ENCODE assay signal across 2 cellular contexts in the genomic region with DNA sequence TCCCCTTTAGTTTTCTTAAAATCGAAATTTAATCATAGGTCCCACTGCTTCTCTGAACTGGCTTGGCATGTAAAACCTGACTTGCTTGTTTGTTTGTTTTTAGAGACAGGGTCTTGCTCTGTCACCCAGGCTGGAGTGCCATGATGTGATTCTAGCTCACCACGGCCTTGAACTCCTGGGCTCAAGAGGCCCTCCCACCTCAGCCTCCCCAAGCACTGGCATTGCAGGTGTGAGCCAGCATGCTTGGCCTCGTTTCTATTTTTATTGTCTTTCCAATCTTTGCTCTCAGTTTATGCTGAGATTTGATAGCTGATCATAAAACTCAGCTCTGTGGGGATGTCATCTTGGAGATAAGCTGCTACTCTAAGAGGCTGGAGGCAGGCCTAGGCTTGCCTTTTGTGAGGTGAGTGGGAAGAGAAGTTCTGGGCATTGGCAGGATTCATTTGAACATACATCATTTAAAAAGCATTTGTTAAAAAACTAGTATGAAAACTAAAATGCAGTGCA.
A peak's percentile ranks its signal among the peaks of the same experiment; 100 is the strongest.
TF ChIP-seq lines count a peak whose summit lies in the region.

No MANE protein-coding gene starts in this region.

TF ChIP-seq in HepG2, 621 proteins besides CTCF, POLR2A, EP300 and RAD21 (continues in another document):
- TF ChIP-seq KDM1A (CRISPR knock-in tag; IDR thresholded peaks at IDR 0.05) = peak; percentile 33; the same call in 1 of the 2 replicates
- TF ChIP-seq NR0B2 (CRISPR knock-in tag; IDR thresholded peaks at IDR 0.05) = no peak
- peak; percentile 31; the same call in 1 of the 2 replicates for TF ChIP-seq RXRA (CRISPR knock-in tag; IDR thresholded peaks at IDR 0.05)
- no peak for TF ChIP-seq ZNF329 (CRISPR knock-in tag; IDR thresholded peaks at IDR 0.05; ENCODE audit: low read depth)
- peak; percentile 77 for TF ChIP-seq GATAD2A (CRISPR knock-in tag; IDR thresholded peaks at IDR 0.05)
- TF ChIP-seq ZNF33B (CRISPR knock-in tag; IDR thresholded peaks at IDR 0.05) = no peak
- TF ChIP-seq BRF2 (CRISPR knock-in tag; IDR thresholded peaks at IDR 0.05) = no peak
- no peak for TF ChIP-seq ZNF546 (CRISPR knock-in tag; conservative IDR thresholded peaks at IDR 0.05)
- TF ChIP-seq ZNF75D (CRISPR knock-in tag; IDR thresholded peaks at IDR 0.05; ENCODE audit: borderline replicate concordance) = no peak
- no peak for TF ChIP-seq STAT5B (CRISPR knock-in tag; IDR thresholded peaks at IDR 0.05)
- 0 out of 2 replicates have a peak, but pooled peaks have one; percentile 23 for TF ChIP-seq THAP11 (CRISPR knock-in tag; IDR thresholded peaks at IDR 0.05)
- TF ChIP-seq ZNF589 (CRISPR knock-in tag; conservative IDR thresholded peaks at IDR 0.05) = no peak
- peak; percentile 85 for TF ChIP-seq ZNF644 (CRISPR knock-in tag; IDR thresholded peaks at IDR 0.05; ENCODE audit: low read depth)
- TF ChIP-seq, protein P1, sequence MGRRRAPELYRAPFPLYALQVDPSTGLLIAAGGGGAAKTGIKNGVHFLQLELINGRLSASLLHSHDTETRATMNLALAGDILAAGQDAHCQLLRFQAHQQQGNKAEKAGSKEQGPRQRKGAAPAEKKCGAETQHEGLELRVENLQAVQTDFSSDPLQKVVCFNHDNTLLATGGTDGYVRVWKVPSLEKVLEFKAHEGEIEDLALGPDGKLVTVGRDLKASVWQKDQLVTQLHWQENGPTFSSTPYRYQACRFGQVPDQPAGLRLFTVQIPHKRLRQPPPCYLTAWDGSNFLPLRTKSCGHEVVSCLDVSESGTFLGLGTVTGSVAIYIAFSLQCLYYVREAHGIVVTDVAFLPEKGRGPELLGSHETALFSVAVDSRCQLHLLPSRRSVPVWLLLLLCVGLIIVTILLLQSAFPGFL (CRISPR knock-in tag; IDR thresholded peaks at IDR 0.05) = no peak
- TF ChIP-seq ELF3 (CRISPR knock-in tag; IDR thresholded peaks at IDR 0.05) = 0 out of 2 replicates have a peak, but pooled peaks have one; percentile 20
- TF ChIP-seq, protein P2, sequence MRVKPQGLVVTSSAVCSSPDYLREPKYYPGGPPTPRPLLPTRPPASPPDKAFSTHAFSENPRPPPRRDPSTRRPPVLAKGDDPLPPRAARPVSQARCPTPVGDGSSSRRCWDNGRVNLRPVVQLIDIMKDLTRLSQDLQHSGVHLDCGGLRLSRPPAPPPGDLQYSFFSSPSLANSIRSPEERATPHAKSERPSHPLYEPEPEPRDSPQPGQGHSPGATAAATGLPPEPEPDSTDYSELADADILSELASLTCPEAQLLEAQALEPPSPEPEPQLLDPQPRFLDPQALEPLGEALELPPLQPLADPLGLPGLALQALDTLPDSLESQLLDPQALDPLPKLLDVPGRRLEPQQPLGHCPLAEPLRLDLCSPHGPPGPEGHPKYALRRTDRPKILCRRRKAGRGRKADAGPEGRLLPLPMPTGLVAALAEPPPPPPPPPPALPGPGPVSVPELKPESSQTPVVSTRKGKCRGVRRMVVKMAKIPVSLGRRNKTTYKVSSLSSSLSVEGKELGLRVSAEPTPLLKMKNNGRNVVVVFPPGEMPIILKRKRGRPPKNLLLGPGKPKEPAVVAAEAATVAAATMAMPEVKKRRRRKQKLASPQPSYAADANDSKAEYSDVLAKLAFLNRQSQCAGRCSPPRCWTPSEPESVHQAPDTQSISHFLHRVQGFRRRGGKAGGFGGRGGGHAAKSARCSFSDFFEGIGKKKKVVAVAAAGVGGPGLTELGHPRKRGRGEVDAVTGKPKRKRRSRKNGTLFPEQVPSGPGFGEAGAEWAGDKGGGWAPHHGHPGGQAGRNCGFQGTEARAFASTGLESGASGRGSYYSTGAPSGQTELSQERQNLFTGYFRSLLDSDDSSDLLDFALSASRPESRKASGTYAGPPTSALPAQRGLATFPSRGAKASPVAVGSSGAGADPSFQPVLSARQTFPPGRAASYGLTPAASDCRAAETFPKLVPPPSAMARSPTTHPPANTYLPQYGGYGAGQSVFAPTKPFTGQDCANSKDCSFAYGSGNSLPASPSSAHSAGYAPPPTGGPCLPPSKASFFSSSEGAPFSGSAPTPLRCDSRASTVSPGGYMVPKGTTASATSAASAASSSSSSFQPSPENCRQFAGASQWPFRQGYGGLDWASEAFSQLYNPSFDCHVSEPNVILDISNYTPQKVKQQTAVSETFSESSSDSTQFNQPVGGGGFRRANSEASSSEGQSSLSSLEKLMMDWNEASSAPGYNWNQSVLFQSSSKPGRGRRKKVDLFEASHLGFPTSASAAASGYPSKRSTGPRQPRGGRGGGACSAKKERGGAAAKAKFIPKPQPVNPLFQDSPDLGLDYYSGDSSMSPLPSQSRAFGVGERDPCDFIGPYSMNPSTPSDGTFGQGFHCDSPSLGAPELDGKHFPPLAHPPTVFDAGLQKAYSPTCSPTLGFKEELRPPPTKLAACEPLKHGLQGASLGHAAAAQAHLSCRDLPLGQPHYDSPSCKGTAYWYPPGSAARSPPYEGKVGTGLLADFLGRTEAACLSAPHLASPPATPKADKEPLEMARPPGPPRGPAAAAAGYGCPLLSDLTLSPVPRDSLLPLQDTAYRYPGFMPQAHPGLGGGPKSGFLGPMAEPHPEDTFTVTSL (CRISPR knock-in tag; IDR thresholded peaks at IDR 0.05; ENCODE audit: borderline replicate concordance) = peak; percentile 32; the same call in 1 of the 2 replicates
- TF ChIP-seq MATR3 (CRISPR knock-in tag; IDR thresholded peaks at IDR 0.05) = no peak
- no peak for TF ChIP-seq ZNF577 (CRISPR knock-in tag; IDR thresholded peaks at IDR 0.05; ENCODE audit: borderline replicate concordance, low read depth)
- no peak for TF ChIP-seq ZNF570 (CRISPR knock-in tag; IDR thresholded peaks at IDR 0.05; ENCODE audit: borderline replicate concordance)

TF ChIP-seq in WTC11, 78 proteins besides CTCF, POLR2A, EP300 and RAD21:
- TF ChIP-seq, protein P3, sequence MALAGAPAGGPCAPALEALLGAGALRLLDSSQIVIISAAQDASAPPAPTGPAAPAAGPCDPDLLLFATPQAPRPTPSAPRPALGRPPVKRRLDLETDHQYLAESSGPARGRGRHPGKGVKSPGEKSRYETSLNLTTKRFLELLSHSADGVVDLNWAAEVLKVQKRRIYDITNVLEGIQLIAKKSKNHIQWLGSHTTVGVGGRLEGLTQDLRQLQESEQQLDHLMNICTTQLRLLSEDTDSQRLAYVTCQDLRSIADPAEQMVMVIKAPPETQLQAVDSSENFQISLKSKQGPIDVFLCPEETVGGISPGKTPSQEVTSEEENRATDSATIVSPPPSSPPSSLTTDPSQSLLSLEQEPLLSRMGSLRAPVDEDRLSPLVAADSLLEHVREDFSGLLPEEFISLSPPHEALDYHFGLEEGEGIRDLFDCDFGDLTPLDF (CRISPR knock-in tag; IDR thresholded peaks at IDR 0.05) = no peak
- TF ChIP-seq ATF6 (CRISPR knock-in tag; IDR thresholded peaks at IDR 0.05) (no peak), OVOL2 (CRISPR knock-in tag; IDR thresholded peaks at IDR 0.05; ENCODE audit: borderline replicate concordance) (no peak), ZNF121 (CRISPR knock-in tag; IDR thresholded peaks at IDR 0.05) (no peak), FOXP1 (CRISPR knock-in tag; IDR thresholded peaks at IDR 0.05; ENCODE audit: borderline replicate concordance) (no peak), TP53 (CRISPR knock-in tag; IDR thresholded peaks at IDR 0.05) (no peak), MXD4 (CRISPR knock-in tag; IDR thresholded peaks at IDR 0.05; ENCODE audit: borderline replicate concordance) (no peak), SMAD3 (CRISPR knock-in tag; IDR thresholded peaks at IDR 0.05; ENCODE audit: borderline replicate concordance) (no peak)
- TF ChIP-seq, protein P4, sequence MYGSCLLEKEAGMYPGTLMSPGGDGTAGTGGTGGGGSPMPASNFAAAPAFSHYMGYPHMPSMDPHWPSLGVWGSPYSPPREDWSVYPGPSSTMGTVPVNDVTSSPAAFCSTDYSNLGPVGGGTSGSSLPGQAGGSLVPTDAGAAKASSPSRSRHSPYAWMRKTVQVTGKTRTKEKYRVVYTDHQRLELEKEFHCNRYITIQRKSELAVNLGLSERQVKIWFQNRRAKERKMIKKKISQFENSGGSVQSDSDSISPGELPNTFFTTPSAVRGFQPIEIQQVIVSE (CRISPR knock-in tag; IDR thresholded peaks at IDR 0.05; ENCODE audit: borderline replicate concordance) = no peak
